In genomic region chr4:99276454-99276853, GRCh38 we compare ENCODE assay signal across 11 cellular contexts. TPM values are rescaled to one million over a fixed set of nuclear protein-coding genes. Genes with fewer than 3 reads are reported as not detected.
"Had no signal": no experiment of that assay in that cellular context is flagged by ENCODE, and none has a peak within 500 bp of the region (broad histone marks: within the 10 kb centered on the region; RNA-seq: fewer than 3 reads in every experiment).

No MANE protein-coding gene starts in this region.

- H3K27ac Mint-ChIP-seq: HFFc6, IgD-negative memory B cell had no signal

- H3K4me1 ChIP-seq: HAP-1 had no signal

- H3K9me3 ChIP-seq: HAP-1 had no signal

- H3K36me3 Mint-ChIP-seq: IgD-negative memory B cell had no signal

- H3K4me1 Mint-ChIP-seq: IgD-negative memory B cell had no signal

- H3K36me3 ChIP-seq: HAP-1 had no signal

- DNase-seq: GM23248, GOT3, H7, HFFc6 had no signal

- ATAC-seq: HCT116, HepG2 had no signal

- H3K27me3 Mint-ChIP-seq: IgD-negative memory B cell had no signal

- H3K4me3 ChIP-seq: GM23248, HAP-1 had no signal

- H3K27ac ChIP-seq: GM23248, HL-60 had no signal

- H3K4me3 Mint-ChIP-seq: HFFc6, IgD-negative memory B cell had no signal

- H3K9me3 Mint-ChIP-seq: HFFc6 had no signal

RNA-seq across cellular contexts. Expression of gene ADH1A, which starts 14.3 kb away (rescaled TPM):
- total RNA-seq: GM23248, H4, H7, HFFc6, HT1080 had no signal
- polyA plus RNA-seq: GM23248, HepG2, IgD-negative memory B cell had no signal

RNA-seq across cellular contexts. Expression of gene ADH1B, which starts 44.7 kb away (rescaled TPM):
- total RNA-seq: GM23248, H4, H7, HFFc6, HT1080 had no signal
- polyA plus RNA-seq: IgD-negative memory B cell had no signal

RNA-seq across cellular contexts. Expression of gene ADH6, which starts 57.4 kb away (rescaled TPM):
- total RNA-seq: GM23248, H4, H7, HFFc6, HT1080 had no signal
- polyA plus RNA-seq: GM23248, IgD-negative memory B cell had no signal
